Comparison of ENCODE assay signal across 33 cellular contexts in genomic region chr3:196149922-196150321, GRCh38.
DNase-seq lines count a peak whose midpoint lies in the region; ATAC-seq, FAIRE-seq and TF ChIP-seq lines count a peak whose summit lies in the region.
"Had no signal": no experiment of that assay in that cellular context is flagged by ENCODE, and none has a peak within 500 bp of the region (broad histone marks: within the 10 kb centered on the region; RNA-seq: fewer than 3 reads in every experiment).

No MANE protein-coding gene starts in this region.

- H3K4me3 Mint-ChIP-seq in stimulated activated memory B cell treated with anti-CD40 and anti-IgM and Interleukin-4, amounts not matched to agents 10 μg/mL and 1 μg/mL and 100 μg/mL, for 72 hours: no peak overlapping the region
- H3K4me3 Mint-ChIP-seq: CD8-positive, alpha-beta memory T cell; dendritic cell treated with granulocyte-macrophage colony-stimulating factor and Interleukin-4, amounts not matched to agents 40 ng/mL and 50 ng/mL, for 4 days; natural killer cell treated with Interleukin-12 subunit alpha and Interleukin-12 subunit beta and Interleukin-15 and Interleukin-18, amount 100 ng/mL, for 72 hours had no signal

- no TSS peak for BruUV-seq in K562 (replicated peaks; lab: Mats Ljungman, UMichigan)

- H3K9me3 ChIP-seq in HEK293 (ENCODE audit: control insufficient read depth, insufficient read depth, low read depth, low read length): no peaks in the 10 kb centered on the region
- peaks cover 2% of the 10 kb centered on the region; the same call in 1 of the 2 replicates for H3K9me3 ChIP-seq in K562 (replicated peaks; ENCODE audit: control insufficient read depth, insufficient read depth, low read depth, low read length)
- H3K9me3 ChIP-seq: ascending aorta, pancreas, thoracic aorta had no signal

- CTCF ChIA-PET in HEK293 (lab: Yijun Ruan, JAX) (no interaction called here), K562 (lab: Yijun Ruan, JAX; ENCODE audit: low intra/inter-chr PET ratio) (no interaction called here)

- TF ChIP-seq POLR2A in K562 (conservative IDR thresholded peaks at IDR 0.05): no peak

- peaks cover 6% of the 10 kb centered on the region for H3K9me3 Mint-ChIP-seq in stimulated activated memory B cell treated with anti-CD40 and anti-IgM and Interleukin-4, amounts not matched to agents 10 μg/mL and 1 μg/mL and 100 μg/mL, for 72 hours
- H3K9me3 Mint-ChIP-seq: activated T-helper 2 cell treated with anti-CD3 and anti-CD28 coated beads, Interferon-gamma antibody, Interleukin-2, Interleukin-4, amounts not matched to agents 10 μg/mL and 5 μg/mL and 100 μg/mL, durations not matched to agents 14 hours and 24 hours and 36 hours; natural killer cell treated with Interleukin-12 subunit alpha and Interleukin-12 subunit beta and Interleukin-15 and Interleukin-18, amount 100 ng/mL, for 72 hours had no signal

- no peak for TF ChIP-seq RAD21 in K562 (CRISPR knock-in tag; conservative IDR thresholded peaks at IDR 0.05 in 1 of 2, IDR thresholded peaks at IDR 0.05 in 1 of 2)

- peak; percentile 19 for FAIRE-seq in K562 (lab: Jason Lieb, UNC)
- FAIRE-seq: islet of Langerhans, pancreas had no signal

- no peak overlapping the region for H3K4me3 ChIP-seq in HEK293 (ENCODE audit: low read depth, low read length)
- no peak overlapping the region for H3K4me3 ChIP-seq in K562
- H3K4me3 ChIP-seq: ascending aorta, GM23248, MG63, pancreas, thoracic aorta had no signal

- H3K36me3 ChIP-seq in HEK293 (ENCODE audit: control insufficient read depth in 2 of 2, insufficient read depth in 1 of 2, low read length in 2 of 2) (no peaks in the 10 kb centered on the region), K562 (ENCODE audit: control insufficient read depth, insufficient read depth, low read length) (no peaks in the 10 kb centered on the region; the same call in 2 of the 3 replicates)
- H3K36me3 ChIP-seq: ascending aorta, MG63, pancreas, thoracic aorta had no signal

- intact Hi-C loops in K562 (cut with micrococcal nuclease): no loop called here

- peaks cover 4% of the 10 kb centered on the region; the same call in 2 of the 3 replicates for H3K79me2 ChIP-seq in K562 (ENCODE audit: control insufficient read depth, insufficient read depth, low read length)

- no peaks in the 10 kb centered on the region for H3K9me1 ChIP-seq in K562 (ENCODE audit: control insufficient read depth, insufficient read depth, low read length)

- H3K27ac ChIP-seq in HEK293 (ENCODE audit: extremely low read depth, low read depth, low read length): no peak overlapping the region
- no peak overlapping the region for H3K27ac ChIP-seq in K562 (ENCODE audit: extremely low read depth, low read depth, low read length)
- H3K27ac ChIP-seq: ascending aorta, GM23248, pancreas, RWPE1, thoracic aorta had no signal

- DNase-seq in NOMO-1 (lab: John Stamatoyannopoulos, UW; ENCODE audit: unreplicated experiment in 2 of 2) (peak; percentile 62 to 65), K562 (ENCODE audit: extremely low read depth in 1 of 4, low spot score in 3 of 4) (no peak), COLO829 (ENCODE audit: low spot score) (no peak), DMS153 treated with DMSO at 0.1 percent for 48 hours (lab: John Stamatoyannopoulos, UW; ENCODE audit: unreplicated experiment) (no peak)
- DNase-seq: activated CD4-positive, alpha-beta T cell treated with anti-CD3 and anti-CD28 coated beads, Interleukin-2, amount 50 U/mL, for 4 hours; activated CD4-positive, CD25-positive, alpha-beta regulatory T cell; activated CD8-positive, alpha-beta memory T cell treated with anti-CD3 and anti-CD28 coated beads, Interleukin-2, amount 50 U/mL, for 4 hours; caudate nucleus; CD8-positive, alpha-beta memory T cell; GDM1; KBM-7; left ventricle myocardium superior; midbrain; NCI-H187; NCI-H2227 treated with DMSO at 0.1 percent for 48 hours; pancreas; right cardiac atrium; stimulated activated CD4-positive, alpha-beta T cell treated with anti-CD3 and anti-CD28 coated beads, Interleukin-4, amount 100 ng/mL, for 1 hour; stimulated activated naive CD4-positive, alpha-beta T cell treated with Interleukin-2 at 50 U/mL for 16 hours; T1000 had no signal

- no peak overlapping the region for H3K4me2 ChIP-seq in K562 (ENCODE audit: insufficient read depth, low read length)

- no peaks in the 10 kb centered on the region for H4K20me1 ChIP-seq in K562 (replicated peaks; ENCODE audit: control insufficient read depth, insufficient read depth, low read length)

- no peaks in the 10 kb centered on the region for H3K27me3 Mint-ChIP-seq in stimulated activated memory B cell treated with anti-CD40 and anti-IgM and Interleukin-4, amounts not matched to agents 10 μg/mL and 1 μg/mL and 100 μg/mL, for 72 hours
- H3K27me3 Mint-ChIP-seq: CD8-positive, alpha-beta memory T cell; natural killer cell treated with Interleukin-12 subunit alpha and Interleukin-12 subunit beta and Interleukin-15 and Interleukin-18, amount 100 ng/mL, for 72 hours had no signal

- in situ Hi-C loops in K562 (cut with MboI): no loop called here

- ATAC-seq in K562 (no peak), HG03469 (IDR thresholded peaks at IDR 0.05; ENCODE audit: unreplicated experiment) (no peak)
- peak; percentile 84 for ATAC-seq in stimulated activated memory B cell treated with anti-CD40 and anti-IgM and Interleukin-4, amounts not matched to agents 10 μg/mL and 1 μg/mL and 100 μg/mL, for 72 hours
- ATAC-seq: activated naive CD4-positive, alpha-beta T cell treated with anti-CD3 and anti-CD28 coated beads, Interleukin-2, amount 50 U/mL, for 72 hours; left ventricle myocardium superior; natural killer cell treated with Interleukin-12 subunit alpha and Interleukin-12 subunit beta and Interleukin-15 and Interleukin-18, amount 100 ng/mL, for 72 hours; pancreas; right cardiac atrium had no signal

- POLR2A ChIA-PET in HEK293 (lab: Yijun Ruan, JAX) (no interaction called here), K562 (lab: Yijun Ruan, JAX) (no interaction called here)

- TF ChIP-seq CTCF in HEK293 (tag by site-specific recombination; IDR thresholded peaks at IDR 0.05) (no peak), K562 (IDR thresholded peaks at IDR 0.05 in 2 of 3, conservative IDR thresholded peaks at IDR 0.05 in 1 of 3; ENCODE audit: insufficient read depth in 2 of 3, low read depth in 1 of 3, low read length in 3 of 3) (no peak)

- H3K4me1 ChIP-seq in HEK293 (ENCODE audit: control insufficient read depth, insufficient read depth, low read length): no peaks in the 10 kb centered on the region
- H3K4me1 ChIP-seq in K562 (replicated peaks in 1 of 2; ENCODE audit: control insufficient read depth in 2 of 2, insufficient read depth in 2 of 2, low read length in 2 of 2): peaks cover 17 to 18% of the 10 kb centered on the region in 2 experiments
- H3K4me1 ChIP-seq: ascending aorta, pancreas had no signal

- peak overlapping the region; percentile 41 for H3K27ac Mint-ChIP-seq in stimulated activated memory B cell treated with anti-CD40 and anti-IgM and Interleukin-4, amounts not matched to agents 10 μg/mL and 1 μg/mL and 100 μg/mL, for 72 hours
- H3K27ac Mint-ChIP-seq: activated T-helper 2 cell treated with anti-CD3 and anti-CD28 coated beads, Interferon-gamma antibody, Interleukin-2, Interleukin-4, amounts not matched to agents 10 μg/mL and 5 μg/mL and 100 μg/mL, durations not matched to agents 14 hours and 24 hours and 36 hours; natural killer cell treated with Interleukin-12 subunit alpha and Interleukin-12 subunit beta and Interleukin-15 and Interleukin-18, amount 100 ng/mL, for 72 hours had no signal

- H3K4me1 Mint-ChIP-seq in stimulated activated memory B cell treated with anti-CD40 and anti-IgM and Interleukin-4, amounts not matched to agents 10 μg/mL and 1 μg/mL and 100 μg/mL, for 72 hours: peaks cover 33% of the 10 kb centered on the region

- no peaks in the 10 kb centered on the region for H3K27me3 ChIP-seq in K562 (ENCODE audit: control insufficient read depth in 2 of 2, insufficient read depth in 2 of 2, low read length in 2 of 2)
- H3K27me3 ChIP-seq: ascending aorta, MG63, pancreas had no signal

- 83% methylated on average over 7 of the region's 7 CpGs for WGBS in K562 (ENCODE audit: insufficient coverage, low coverage, missing lambda C conversion rate)

- no peak overlapping the region for H2AFZ ChIP-seq in K562 (ENCODE audit: low read depth, low read length)
- H2AFZ ChIP-seq: GM23248 had no signal

- H3K9ac ChIP-seq in K562 (ENCODE audit: insufficient read depth in 1 of 2, low read depth in 2 of 2, low read length in 2 of 2): no peak overlapping the region
- H3K9ac ChIP-seq: GM23248 had no signal

- TF ChIP-seq EP300 in K562 (IDR thresholded peaks at IDR 0.05; ENCODE audit: low read length): no peak

- no peaks in the 10 kb centered on the region for H3K36me3 Mint-ChIP-seq in stimulated activated memory B cell treated with anti-CD40 and anti-IgM and Interleukin-4, amounts not matched to agents 10 μg/mL and 1 μg/mL and 100 μg/mL, for 72 hours
- H3K36me3 Mint-ChIP-seq: natural killer cell treated with Interleukin-12 subunit alpha and Interleukin-12 subunit beta and Interleukin-15 and Interleukin-18, amount 100 ng/mL, for 72 hours had no signal

TF ChIP-seq in HEK293, 187 proteins besides CTCF, POLR2A, EP300 and RAD21 (continues in another document):
- no peak for TF ChIP-seq ZSCAN16 (tag by site-specific recombination; IDR thresholded peaks at IDR 0.05)
- TF ChIP-seq ZSCAN5A (tag by site-specific recombination; IDR thresholded peaks at IDR 0.05): no peak

TF ChIP-seq in K562, 482 proteins besides CTCF, POLR2A, EP300 and RAD21 (continues in another document):
- no peak for TF ChIP-seq E2F5 (CRISPR knock-in tag; IDR thresholded peaks at IDR 0.05)
- peak; percentile 62; the same call in 1 of the 2 replicates for TF ChIP-seq CBX5 (IDR thresholded peaks at IDR 0.05; ENCODE audit: borderline replicate concordance, low read depth)
- TF ChIP-seq HMGN3 (IDR thresholded peaks at IDR 0.05; ENCODE audit: borderline replicate concordance, extremely low read depth, insufficient read length, low read depth, low read length): no peak
- no peak for TF ChIP-seq KDM5B (IDR thresholded peaks at IDR 0.05; ENCODE audit: insufficient replicate concordance, low read depth, low read length)
- TF ChIP-seq TRIM28 (IDR thresholded peaks at IDR 0.05): peak; percentile 93

Comparison
In these comparisons a context has a peak if more than half of its experiments do, and no peak if none do; other contexts are left out.
1. DNase-seq: peak in NOMO-1 (2 of 2); none in K562 (0 of 4), COLO829 (single experiment) and DMS153 treated with DMSO at 0.1 percent for 48 hours (single experiment).
2. Of the 44 proteins assayed by ChIP-seq in both K562 and HEK293: peak only in K562: none; only in HEK293: SETDB1; in both: TRIM28; in neither: 42.